Comparison of ENCODE assay signal across 25 cellular contexts in genomic region chr22:30351226-30351625, GRCh38. TPM values are rescaled to one million over a fixed set of nuclear protein-coding genes. Genes with fewer than 3 reads are reported as not detected.
A peak's percentile ranks its signal among the peaks of the same experiment; 100 is the strongest.
DNase-seq lines count a peak whose midpoint lies in the region; ATAC-seq and TF ChIP-seq lines count a peak whose summit lies in the region.
"Had no signal": no experiment of that assay in that cellular context is flagged by ENCODE, and none has a peak within 500 bp of the region (broad histone marks: within the 10 kb centered on the region; RNA-seq: fewer than 3 reads in every experiment).

No MANE protein-coding gene starts in this region.

- H3K9me3 Mint-ChIP-seq in activated naive CD8-positive, alpha-beta T cell (ENCODE audit: low read depth), result no peaks in the 10 kb centered on the region
- no peaks in the 10 kb centered on the region for H3K9me3 Mint-ChIP-seq in activated naive CD8-positive, alpha-beta T cell treated with anti-CD3 and anti-CD28 coated beads for 36 hours
- H3K9me3 Mint-ChIP-seq in endothelial cell (ENCODE audit: unreplicated experiment), result no peaks in the 10 kb centered on the region
- H3K9me3 Mint-ChIP-seq: type B pancreatic cell had no signal

- intact Hi-C loops in upper lobe of right lung (cut with DNase I), result no loop called here
- intact Hi-C loops in body of pancreas (cut with DNase I), result no loop called here

- H3K27me3 ChIP-seq in upper lobe of right lung (no peaks in the 10 kb centered on the region), body of pancreas (no peaks in the 10 kb centered on the region)
- H3K27me3 ChIP-seq: colonic mucosa had no signal

- H3K9me3 ChIP-seq in upper lobe of right lung (no peaks in the 10 kb centered on the region), body of pancreas (no peaks in the 10 kb centered on the region)
- H3K9me3 ChIP-seq: colonic mucosa had no signal

- H3K36me3 Mint-ChIP-seq in activated naive CD8-positive, alpha-beta T cell, result peaks cover 9% of the 10 kb centered on the region
- H3K36me3 Mint-ChIP-seq in activated naive CD8-positive, alpha-beta T cell treated with anti-CD3 and anti-CD28 coated beads for 36 hours, result peaks cover 69% of the 10 kb centered on the region
- H3K36me3 Mint-ChIP-seq in endothelial cell (ENCODE audit: low read depth, unreplicated experiment), result peaks cover 32% of the 10 kb centered on the region

- TF ChIP-seq CTCF in endothelial cell (IDR thresholded peaks at IDR 0.05; ENCODE audit: unreplicated experiment) (no peak), upper lobe of right lung (IDR thresholded peaks at IDR 0.05) (no peak), body of pancreas (IDR thresholded peaks at IDR 0.05) (no peak)

- H3K36me3 ChIP-seq in upper lobe of right lung (peaks cover 69% of the 10 kb centered on the region), body of pancreas (replicated peaks in 1 of 2; ENCODE audit: insufficient read depth in 1 of 2, low read depth in 2 of 2) (peaks cover 0 to 20% of the 10 kb centered on the region in 2 donors)

- H3K27me3 Mint-ChIP-seq in activated naive CD8-positive, alpha-beta T cell, result no peaks in the 10 kb centered on the region
- no peaks in the 10 kb centered on the region for H3K27me3 Mint-ChIP-seq in activated naive CD8-positive, alpha-beta T cell treated with anti-CD3 and anti-CD28 coated beads for 36 hours
- peaks cover 5% of the 10 kb centered on the region for H3K27me3 Mint-ChIP-seq in endothelial cell (ENCODE audit: unreplicated experiment)
- H3K27me3 Mint-ChIP-seq: type B pancreatic cell had no signal

- H3K27ac Mint-ChIP-seq in activated naive CD8-positive, alpha-beta T cell, result peak overlapping the region; percentile 23
- no peak overlapping the region for H3K27ac Mint-ChIP-seq in activated naive CD8-positive, alpha-beta T cell treated with anti-CD3 and anti-CD28 coated beads for 36 hours
- H3K27ac Mint-ChIP-seq in endothelial cell (ENCODE audit: unreplicated experiment), result peak overlapping the region; percentile 64
- H3K27ac Mint-ChIP-seq: type B pancreatic cell had no signal

- WGBS in body of pancreas, 2 donors, result 91 to 99% methylated on average over 3 of the region's 3 CpGs

- no peak for DNase-seq in activated naive CD8-positive, alpha-beta T cell treated with anti-CD3 and anti-CD28 coated beads for 36 hours
- DNase-seq in GM04504 (ENCODE audit: low read depth) (peak; percentile 70), endothelial cell (ENCODE audit: low spot score) (no peak), upper lobe of right lung (no peak), body of pancreas (no peak)
- DNase-seq in activated naive CD4-positive, alpha-beta T cell (lab: John Stamatoyannopoulos, UW), result no peak
- DNase-seq: activated CD4-positive, alpha-beta T cell treated with anti-CD3 and anti-CD28 coated beads, Interleukin-2, amount 50 U/mL, for 1 hour; activated CD8-positive, alpha-beta memory T cell treated with anti-CD3 and anti-CD28 coated beads, Interleukin-2, amount 50 U/mL, for 4 hours; activated gamma-delta T cell; amniotic stem cell; C1 segment of cervical spinal cord; colonic mucosa; GM23248; islet precursor cell; NCI-H1105 treated with DMSO at 0.1 percent for 48 hours; NCI-H2081 treated with DMSO at 0.1 percent for 48 hours; NCI-H774; right cardiac atrium had no signal

- H3K27ac ChIP-seq in upper lobe of right lung (peak overlapping the region; percentile 3), body of pancreas (no peak overlapping the region)
- H3K27ac ChIP-seq: colonic mucosa, GM23248, parathyroid adenoma, VCaP had no signal

- no peak for ATAC-seq in upper lobe of right lung
- ATAC-seq in HG03460 (IDR thresholded peaks at IDR 0.05; ENCODE audit: unreplicated experiment), result no peak
- no peak for ATAC-seq in body of pancreas
- ATAC-seq: K562, right cardiac atrium, SK-N-SH treated with all-trans-retinoic acid at 6 μM for 48 hours had no signal

- no peak for TF ChIP-seq POLR2A in body of pancreas (IDR thresholded peaks at IDR 0.05)

- peaks cover 79% of the 10 kb centered on the region for H3K4me1 Mint-ChIP-seq in activated naive CD8-positive, alpha-beta T cell (ENCODE audit: low read depth)
- H3K4me1 Mint-ChIP-seq in activated naive CD8-positive, alpha-beta T cell treated with anti-CD3 and anti-CD28 coated beads for 36 hours, result peaks cover 62% of the 10 kb centered on the region
- H3K4me1 Mint-ChIP-seq in endothelial cell (ENCODE audit: unreplicated experiment), result peaks cover 18% of the 10 kb centered on the region

- H3K4me3 Mint-ChIP-seq in activated naive CD8-positive, alpha-beta T cell, result no peak overlapping the region
- no peak overlapping the region for H3K4me3 Mint-ChIP-seq in activated naive CD8-positive, alpha-beta T cell treated with anti-CD3 and anti-CD28 coated beads for 36 hours
- H3K4me3 Mint-ChIP-seq in endothelial cell (ENCODE audit: unreplicated experiment), result no peak overlapping the region
- H3K4me3 Mint-ChIP-seq: type B pancreatic cell had no signal

- H3K4me3 ChIP-seq in upper lobe of right lung (no peak overlapping the region), body of pancreas (no peak overlapping the region)
- H3K4me3 ChIP-seq: colonic mucosa, GM23248, K562 had no signal

- H3K4me1 ChIP-seq in upper lobe of right lung, result peaks cover 47% of the 10 kb centered on the region
- peaks cover 31% of the 10 kb centered on the region for H3K4me1 ChIP-seq in body of pancreas

RNA-seq across cellular contexts. Expression of gene SF3A1, which starts 5.5 kb away (rescaled TPM):
- total RNA-seq in activated naive CD8-positive, alpha-beta T cell treated with anti-CD3 and anti-CD28 coated beads for 36 hours, result 100 to 1,000 TPM; 243 to 244 TPM
- total RNA-seq in endothelial cell (ENCODE audit: unreplicated experiment) (139 TPM), upper lobe of right lung (164 TPM), body of pancreas (10 to 100 TPM; 30.6 to 77.1 TPM)

RNA-seq across cellular contexts. Expression of gene CCDC157, which starts 5.6 kb away (rescaled TPM):
- 1 to 10 TPM; 2.5 to 2.6 TPM for total RNA-seq in activated naive CD8-positive, alpha-beta T cell treated with anti-CD3 and anti-CD28 coated beads for 36 hours
- 3.3 TPM for total RNA-seq in endothelial cell (ENCODE audit: unreplicated experiment)
- total RNA-seq in upper lobe of right lung, result 2.7 TPM
- 10 to 100 TPM in 1 of 2 donors, 1 to 10 TPM in 1; 3.1 to 10.5 TPM for total RNA-seq in body of pancreas

RNA-seq across cellular contexts. Expression of gene TBC1D10A, which starts 24.5 kb away (rescaled TPM):
- 10 to 100 TPM; 13.0 to 14.4 TPM for total RNA-seq in activated naive CD8-positive, alpha-beta T cell treated with anti-CD3 and anti-CD28 coated beads for 36 hours
- total RNA-seq in endothelial cell (ENCODE audit: unreplicated experiment), result 7.9 TPM
- total RNA-seq in upper lobe of right lung, result 29.6 TPM
- 10 to 100 TPM in 1 of 2 donors, 1 to 10 TPM in 1; 4.3 to 15.0 TPM for total RNA-seq in body of pancreas

RNA-seq across cellular contexts. Expression of gene RNF215, which starts 36.0 kb away (rescaled TPM):
- 1 to 10 TPM; 3.3 to 3.9 TPM for total RNA-seq in activated naive CD8-positive, alpha-beta T cell treated with anti-CD3 and anti-CD28 coated beads for 36 hours
- total RNA-seq in endothelial cell (ENCODE audit: unreplicated experiment), result 39.1 TPM
- 16.5 TPM for total RNA-seq in upper lobe of right lung
- total RNA-seq in body of pancreas, result 10 to 100 TPM; 13.8 to 14.0 TPM

RNA-seq across cellular contexts. Expression of gene SEC14L2, which starts 45.6 kb away (rescaled TPM):
- total RNA-seq in activated naive CD8-positive, alpha-beta T cell treated with anti-CD3 and anti-CD28 coated beads for 36 hours, result 1 to 10 TPM; 9.1 to 9.4 TPM
- total RNA-seq in endothelial cell (ENCODE audit: unreplicated experiment) (3.9 TPM), upper lobe of right lung (7.1 TPM), body of pancreas (1 to 10 TPM in 1 of 2 donors, under 1 TPM in 1; 0.33 to 3.9 TPM)
